ENCODE assay signal across 8 cellular contexts in genomic region chr6:26025894-26026832, GRCh38.
DNase-seq lines count a peak whose midpoint lies in the region; ATAC-seq, FAIRE-seq and TF ChIP-seq lines count a peak whose summit lies in the region.

No MANE protein-coding gene starts in this region.

- TF ChIP-seq RAD21 in A549 (conservative IDR thresholded peaks at IDR 0.05 in 1 of 2, IDR thresholded peaks at IDR 0.05 in 1 of 2): peak in 1 of 2 experiments; percentile 30; a peak in 2 of 5 replicates

- H3K4me3 ChIP-seq in A549: peak overlapping the region; percentile 69
- peak overlapping the region; percentile 69 for H3K4me3 ChIP-seq in WERI-Rb-1 (ENCODE audit: low read depth, low read length)
- H3K4me3 ChIP-seq in mammary epithelial cell (replicated peaks in 1 of 3; ENCODE audit: insufficient read depth in 1 of 3, low read depth in 2 of 3, low read length in 3 of 3): peak overlapping the region; percentile 41 to 60 (median 59)

- ATAC-seq in A549 (peak; percentile 58 to 60), GM18861 (IDR thresholded peaks at IDR 0.05; ENCODE audit: unreplicated experiment) (peak; percentile 33), HG03103 (IDR thresholded peaks at IDR 0.05; ENCODE audit: low read depth, unreplicated experiment) (peak; percentile 33)

- peaks cover 52% of the 10 kb centered on the region for H3K4me1 ChIP-seq in A549
- H3K4me1 ChIP-seq in mammary epithelial cell (ENCODE audit: insufficient read depth, low read length): peaks cover 30% of the 10 kb centered on the region

- H3K36me3 ChIP-seq in WERI-Rb-1 (no peaks in the 10 kb centered on the region), mammary epithelial cell (ENCODE audit: insufficient read depth, low read length) (no peaks in the 10 kb centered on the region)

- DNase-seq in A549 (ENCODE audit: low read depth in 1 of 2, low spot score in 1 of 2): peak; percentile 45 to 95
- DNase-seq in NCI-H2196 (lab: John Stamatoyannopoulos, UW; ENCODE audit: unreplicated experiment): peak; percentile 93
- DNase-seq in WERI-Rb-1: peak; percentile 100
- DNase-seq in mammary epithelial cell: peak; percentile 92
- peak; percentile 64 to 88 for DNase-seq in stimulated activated CD4-positive, alpha-beta T cell treated with anti-CD3 and anti-CD28 coated beads, Interleukin-12 subunit alpha, Interleukin-12 subunit beta, amount 100 ng/mL, for 24 hours (ENCODE audit: low read depth in 2 of 2)

- in situ Hi-C loops in mammary epithelial cell (cut with MboI; ENCODE audit: low sequenced_read_pairs in 2 of 2): loop anchor here in 1 of 2 donors (25.0 kb wide), 1 partner anchor 1111 kb away; a partner anchor contains a TSS

- TF ChIP-seq POLR2A in A549 (IDR thresholded peaks at IDR 0.05; ENCODE audit: low read length): peak; percentile 39; the same call in 1 of the 2 replicates

- H3K27ac ChIP-seq in A549 (peak overlapping the region; percentile 95 to 100), WERI-Rb-1 (peak overlapping the region; percentile 78), mammary epithelial cell (ENCODE audit: insufficient read depth, low read depth, low read length) (peak overlapping the region; percentile 89)

- H3K9me3 ChIP-seq in A549 (no peaks in the 10 kb centered on the region), WERI-Rb-1 (ENCODE audit: severe bottlenecking) (no peaks in the 10 kb centered on the region), mammary epithelial cell (replicated peaks; ENCODE audit: insufficient read depth, low read length) (no peaks in the 10 kb centered on the region)

- H3K79me2 ChIP-seq in mammary epithelial cell (ENCODE audit: insufficient read depth, low read length): no peaks in the 10 kb centered on the region

- TF ChIP-seq CTCF in A549 (IDR thresholded peaks at IDR 0.05): peak; percentile 53
- peak; percentile 94 for TF ChIP-seq CTCF in WERI-Rb-1 (IDR thresholded peaks at IDR 0.05; ENCODE audit: low read depth, low read length)
- peak; percentile 91 to 95 for TF ChIP-seq CTCF in mammary epithelial cell (conservative IDR thresholded peaks at IDR 0.05 in 1 of 2, IDR thresholded peaks at IDR 0.05 in 1 of 2; ENCODE audit: extremely low read depth in 1 of 2, insufficient read depth in 1 of 2, low read depth in 1 of 2, low read length in 2 of 2)

- H3K27me3 ChIP-seq in WERI-Rb-1 (ENCODE audit: insufficient read depth, low read depth, severe bottlenecking) (no peaks in the 10 kb centered on the region), mammary epithelial cell (ENCODE audit: insufficient read depth, low read length) (no peaks in the 10 kb centered on the region)

- POLR2A ChIA-PET in A549 (lab: Yijun Ruan, JAX): interaction anchor here (0.6 to 10.6 kb wide), 28 partner anchors 7 to 1867 kb away, joined by 3 to 238 read pairs (median 4); partner anchors contain the start of gene HFE

- intact Hi-C loops in mammary epithelial cell (cut with micrococcal nuclease): loop anchor here (1.0 to 5.0 kb wide), 4 partner anchors 29 to 1796 kb away; a partner anchor contains a TSS

- BruUV-seq in mammary epithelial cell (replicated peaks; lab: Mats Ljungman, UMichigan): no TSS peak

- H2AFZ ChIP-seq in mammary epithelial cell (ENCODE audit: low read depth, low read length): peak overlapping the region; percentile 61

- TF ChIP-seq EP300 in A549 (IDR thresholded peaks at IDR 0.05): no peak

- CTCF ChIA-PET in A549 (lab: Yijun Ruan, JAX): interaction anchor here (0.7 to 2.8 kb wide), 19 partner anchors 8 to 207 kb away, joined by 3 to 24 read pairs (median 4); a partner anchor contains a TSS
- CTCF ChIA-PET in mammary epithelial cell (lab: Charles Lee; ENCODE audit: low non-redundant PET): interaction anchor here (0.6 to 1.1 kb wide), 4 partner anchors 8 to 181 kb away, joined by 3 to 4 read pairs (median 3); a partner anchor contains a TSS

- H3K9ac ChIP-seq in mammary epithelial cell (ENCODE audit: insufficient read depth, low read length): peak overlapping the region; percentile 78

- WGBS in A549 (ENCODE audit: missing lambda C conversion rate): 0% methylated on average over 23 of the region's 23 CpGs
- 4% methylated on average over 18 of the region's 23 CpGs for WGBS in mammary epithelial cell (ENCODE audit: low coverage, missing lambda C conversion rate)

- peak overlapping the region; percentile 94 for H3K4me2 ChIP-seq in A549
- peak overlapping the region; percentile 88 for H3K4me2 ChIP-seq in mammary epithelial cell (ENCODE audit: insufficient read depth, low read depth, low read length)

- dilution Hi-C loops in mammary epithelial cell (cut with HindIII; ENCODE audit: low sequenced_read_pairs): no loop called here

- FAIRE-seq in A549 (lab: Jason Lieb, UNC) (no peak), islet of Langerhans (lab: Jason Lieb, UNC) (peak; percentile 60)

- H4K20me1 ChIP-seq in mammary epithelial cell (ENCODE audit: insufficient read depth, low read length): no peaks in the 10 kb centered on the region

TF ChIP-seq in A549, 52 proteins besides CTCF, POLR2A, EP300 and RAD21 (continues in another document):
- TF ChIP-seq BCL3 (IDR thresholded peaks at IDR 0.05) (no peak), TFCP2L1 (CRISPR knock-in tag; IDR thresholded peaks at IDR 0.05) (peak; percentile 98), EHF (CRISPR knock-in tag; IDR thresholded peaks at IDR 0.05) (peak; percentile 60; the same call in 1 of the 2 replicates), ELK1 (IDR thresholded peaks at IDR 0.05; ENCODE audit: low read depth, low read length) (no peak), FOXS1 (CRISPR knock-in tag; IDR thresholded peaks at IDR 0.05) (0 out of 2 replicates have a peak, but pooled peaks have one; percentile 72), BHLHE40 (IDR thresholded peaks at IDR 0.05; ENCODE audit: low read depth, low read length) (no peak), ZFP36 (IDR thresholded peaks at IDR 0.05; ENCODE audit: borderline replicate concordance, partially characterized antibody) (no peak), HOXA7 (CRISPR knock-in tag; IDR thresholded peaks at IDR 0.05) (peak; percentile 90), HOXB5 (CRISPR knock-in tag; IDR thresholded peaks at IDR 0.05) (no peak), JUN (IDR thresholded peaks at IDR 0.05) (no peak), KDM5A (IDR thresholded peaks at IDR 0.05) (no peak), FOSL2 (IDR thresholded peaks at IDR 0.05) (no peak), FOSL2 (CRISPR knock-in tag; IDR thresholded peaks at IDR 0.05) (peak; percentile 54), HEYL (CRISPR knock-in tag; IDR thresholded peaks at IDR 0.05) (no peak), PHF8 (IDR thresholded peaks at IDR 0.05; ENCODE audit: borderline replicate concordance, low read depth) (no peak), MAFK (IDR thresholded peaks at IDR 0.05; ENCODE audit: partially characterized antibody) (peak; percentile 24), ZC3H11A (IDR thresholded peaks at IDR 0.05) (no peak), RARB (CRISPR knock-in tag; IDR thresholded peaks at IDR 0.05) (peak; percentile 92), CEBPB (IDR thresholded peaks at IDR 0.05) (no peak), FOSB (CRISPR knock-in tag; IDR thresholded peaks at IDR 0.05) (peak; percentile 84)
- TF ChIP-seq, protein P1, sequence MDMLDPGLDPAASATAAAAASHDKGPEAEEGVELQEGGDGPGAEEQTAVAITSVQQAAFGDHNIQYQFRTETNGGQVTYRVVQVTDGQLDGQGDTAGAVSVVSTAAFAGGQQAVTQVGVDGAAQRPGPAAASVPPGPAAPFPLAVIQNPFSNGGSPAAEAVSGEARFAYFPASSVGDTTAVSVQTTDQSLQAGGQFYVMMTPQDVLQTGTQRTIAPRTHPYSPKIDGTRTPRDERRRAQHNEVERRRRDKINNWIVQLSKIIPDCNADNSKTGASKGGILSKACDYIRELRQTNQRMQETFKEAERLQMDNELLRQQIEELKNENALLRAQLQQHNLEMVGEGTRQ (IDR thresholded peaks at IDR 0.05): no peak
- TF ChIP-seq, protein P2, sequence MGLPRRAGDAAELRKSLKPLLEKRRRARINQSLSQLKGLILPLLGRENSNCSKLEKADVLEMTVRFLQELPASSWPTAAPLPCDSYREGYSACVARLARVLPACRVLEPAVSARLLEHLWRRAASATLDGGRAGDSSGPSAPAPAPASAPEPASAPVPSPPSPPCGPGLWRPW (IDR thresholded peaks at IDR 0.05): no peak

Comparison
In these comparisons a context has a peak if more than half of its experiments do, and no peak if none do; other contexts are left out.
1. Peak in every context shown above with its lines: DNase-seq, ATAC-seq, H3K4me3 ChIP-seq and H3K27ac ChIP-seq.